Comparison of ENCODE assay signal across 31 cellular contexts in genomic region chrX:44767308-44767707, GRCh38.
"Had no signal": no experiment of that assay in that cellular context is flagged by ENCODE, and none has a peak within 500 bp of the region (broad histone marks: within the 10 kb centered on the region; RNA-seq: fewer than 3 reads in every experiment).

No MANE protein-coding gene starts in this region.

- H3K27ac Mint-ChIP-seq: activated CD4-positive, alpha-beta T cell treated with anti-CD3 and anti-CD28 coated beads for 36 hours; activated CD4-positive, alpha-beta T cell treated with anti-CD3 and anti-CD28 coated beads, Interleukin-2, amount 10 ng/mL, durations not matched to agents 7 days and 5 days; activated CD8-positive, alpha-beta T cell treated with anti-CD3 and anti-CD28 coated beads, Interleukin-2, amount 10 ng/mL, durations not matched to agents 7 days and 5 days; activated naive CD4-positive, alpha-beta T cell treated with anti-CD3 and anti-CD28 coated beads, Interleukin-2, amount 50 U/mL, for 24 hours; activated naive CD8-positive, alpha-beta T cell treated with anti-CD3 and anti-CD28 coated beads, Interleukin-2, amount 10 ng/mL, durations not matched to agents 7 days and 5 days; activated T-cell treated with anti-CD3 and anti-CD28 coated beads, Interleukin-2, amount 50 U/mL, for 24 hours; activated T-helper 2 cell treated with anti-CD3 and anti-CD28 coated beads, Interferon-gamma antibody, Interleukin-2, Interleukin-4, amounts not matched to agents 10 μg/mL and 5 μg/mL and 100 μg/mL, durations not matched to agents 14 hours and 24 hours and 36 hours; T-helper 1 cell treated with Interleukin-12 subunit alpha and Interleukin-12 subunit beta and Interleukin-4 antibody, amounts not matched to agents 30 μg/mL and 1 μg/mL, for 36 hours; T-helper 2 cell treated with Interferon-gamma antibody and Interleukin-4, amounts not matched to agents 5 μg/mL and 100 μg/mL, for 36 hours had no signal

- H3K27me3 Mint-ChIP-seq: activated CD4-positive, alpha-beta T cell treated with anti-CD3 and anti-CD28 coated beads for 36 hours; activated CD4-positive, alpha-beta T cell treated with anti-CD3 and anti-CD28 coated beads, Interleukin-2, amount 10 ng/mL, durations not matched to agents 7 days and 5 days; activated naive CD4-positive, alpha-beta T cell treated with anti-CD3 and anti-CD28 coated beads, Interleukin-2, amount 50 U/mL, for 24 hours; activated naive CD8-positive, alpha-beta T cell treated with anti-CD3 and anti-CD28 coated beads, Interleukin-2, amount 10 ng/mL, durations not matched to agents 7 days and 5 days had no signal

- DNase-seq: activated CD4-positive, alpha-beta T cell treated with anti-CD3 and anti-CD28 coated beads for 36 hours; activated CD4-positive, alpha-beta T cell treated with anti-CD3 and anti-CD28 coated beads, Interleukin-2, amount 10 ng/mL, durations not matched to agents 7 days and 5 days; activated CD4-positive, alpha-beta T cell treated with anti-CD3 and anti-CD28 coated beads, Interleukin-2, amount 50 U/mL, for 48 hours; activated CD8-positive, alpha-beta T cell treated with anti-CD3 and anti-CD28 coated beads, Interleukin-2, amount 10 ng/mL, durations not matched to agents 7 days and 5 days; activated gamma-delta T cell; activated naive CD4-positive, alpha-beta T cell treated with Interleukin-2 at 50 U/mL for 16 hours; activated naive CD8-positive, alpha-beta T cell treated with anti-CD3 and anti-CD28 coated beads, Interleukin-2, amount 10 ng/mL, durations not matched to agents 7 days and 5 days; activated T-cell treated with anti-CD3 and anti-CD28 coated beads, Interleukin-2, amount 50 U/mL, for 24 hours; amygdala; colonic mucosa; Kasumi-1; KG1; MG63; NCI-H1092 treated with DMSO at 0.1 percent for 48 hours; NCI-H1436; NCI-H1694; NCI-H2029; NCI-H510A treated with DMSO at 0.1 percent for 48 hours; NCI-H82; NK-92 treated with Interleukin-12 subunit alpha and Interleukin-12 subunit beta, amount 100 ng/mL, for 24 hours; RPMI8226; SHP77 treated with DMSO at 0.1 percent for 48 hours; SK-N-SH had no signal

- FAIRE-seq: TTC549 had no signal

- H3K4me1 Mint-ChIP-seq: activated CD4-positive, alpha-beta T cell treated with anti-CD3 and anti-CD28 coated beads for 36 hours; activated CD4-positive, alpha-beta T cell treated with anti-CD3 and anti-CD28 coated beads, Interleukin-2, amount 10 ng/mL, durations not matched to agents 7 days and 5 days; activated naive CD4-positive, alpha-beta T cell treated with anti-CD3 and anti-CD28 coated beads, Interleukin-2, amount 50 U/mL, for 24 hours; activated naive CD8-positive, alpha-beta T cell treated with anti-CD3 and anti-CD28 coated beads, Interleukin-2, amount 10 ng/mL, durations not matched to agents 7 days and 5 days; central memory CD8-positive, alpha-beta T cell had no signal

- H3K9me3 Mint-ChIP-seq: activated CD4-positive, alpha-beta T cell treated with anti-CD3 and anti-CD28 coated beads, Interleukin-2, amount 10 ng/mL, durations not matched to agents 7 days and 5 days; activated naive CD4-positive, alpha-beta T cell treated with anti-CD3 and anti-CD28 coated beads, Interleukin-2, amount 50 U/mL, for 24 hours; activated naive CD8-positive, alpha-beta T cell treated with anti-CD3 and anti-CD28 coated beads, Interleukin-2, amount 10 ng/mL, durations not matched to agents 7 days and 5 days; activated T-cell treated with anti-CD3 and anti-CD28 coated beads, Interleukin-2, amount 50 U/mL, for 24 hours; activated T-helper 2 cell treated with anti-CD3 and anti-CD28 coated beads, Interferon-gamma antibody, Interleukin-2, Interleukin-4, amounts not matched to agents 10 μg/mL and 5 μg/mL and 100 μg/mL, durations not matched to agents 14 hours and 24 hours and 36 hours; central memory CD8-positive, alpha-beta T cell; T-helper 1 cell treated with Interleukin-12 subunit alpha and Interleukin-12 subunit beta and Interleukin-4 antibody, amounts not matched to agents 30 μg/mL and 1 μg/mL, for 36 hours; T-helper 2 cell treated with Interferon-gamma antibody and Interleukin-4, amounts not matched to agents 5 μg/mL and 100 μg/mL, for 36 hours had no signal

- H3K36me3 Mint-ChIP-seq: activated naive CD4-positive, alpha-beta T cell treated with anti-CD3 and anti-CD28 coated beads, Interleukin-2, amount 50 U/mL, for 24 hours; activated naive CD8-positive, alpha-beta T cell treated with anti-CD3 and anti-CD28 coated beads, Interleukin-2, amount 10 ng/mL, durations not matched to agents 7 days and 5 days had no signal

- ATAC-seq: activated CD4-positive, alpha-beta T cell treated with anti-CD3 and anti-CD28 coated beads for 36 hours; activated CD4-positive, CD25-positive, alpha-beta regulatory T cell treated with anti-CD3 and anti-CD28 coated beads, Interleukin-2, amount 50 U/mL, for 24 hours; activated CD8-positive, alpha-beta T cell treated with anti-CD3 and anti-CD28 coated beads, Interleukin-2, amount 10 ng/mL, durations not matched to agents 7 days and 5 days; Panc1 had no signal

- H3K4me3 Mint-ChIP-seq: activated CD4-positive, alpha-beta T cell treated with anti-CD3 and anti-CD28 coated beads for 36 hours; activated CD4-positive, alpha-beta T cell treated with anti-CD3 and anti-CD28 coated beads, Interleukin-2, amount 10 ng/mL, durations not matched to agents 7 days and 5 days; activated CD8-positive, alpha-beta T cell treated with anti-CD3 and anti-CD28 coated beads, Interleukin-2, amount 10 ng/mL, durations not matched to agents 7 days and 5 days; activated naive CD4-positive, alpha-beta T cell treated with anti-CD3 and anti-CD28 coated beads, Interleukin-2, amount 50 U/mL, for 24 hours; activated naive CD8-positive, alpha-beta T cell treated with anti-CD3 and anti-CD28 coated beads, Interleukin-2, amount 10 ng/mL, durations not matched to agents 7 days and 5 days; activated T-cell treated with anti-CD3 and anti-CD28 coated beads, Interleukin-2, amount 50 U/mL, for 24 hours; central memory CD8-positive, alpha-beta T cell; T-helper 1 cell treated with Interleukin-12 subunit alpha and Interleukin-12 subunit beta and Interleukin-4 antibody, amounts not matched to agents 30 μg/mL and 1 μg/mL, for 36 hours; T-helper 2 cell treated with Interferon-gamma antibody and Interleukin-4, amounts not matched to agents 5 μg/mL and 100 μg/mL, for 36 hours had no signal
